14 cellular contexts compared by ENCODE assay signal in the genomic region with DNA sequence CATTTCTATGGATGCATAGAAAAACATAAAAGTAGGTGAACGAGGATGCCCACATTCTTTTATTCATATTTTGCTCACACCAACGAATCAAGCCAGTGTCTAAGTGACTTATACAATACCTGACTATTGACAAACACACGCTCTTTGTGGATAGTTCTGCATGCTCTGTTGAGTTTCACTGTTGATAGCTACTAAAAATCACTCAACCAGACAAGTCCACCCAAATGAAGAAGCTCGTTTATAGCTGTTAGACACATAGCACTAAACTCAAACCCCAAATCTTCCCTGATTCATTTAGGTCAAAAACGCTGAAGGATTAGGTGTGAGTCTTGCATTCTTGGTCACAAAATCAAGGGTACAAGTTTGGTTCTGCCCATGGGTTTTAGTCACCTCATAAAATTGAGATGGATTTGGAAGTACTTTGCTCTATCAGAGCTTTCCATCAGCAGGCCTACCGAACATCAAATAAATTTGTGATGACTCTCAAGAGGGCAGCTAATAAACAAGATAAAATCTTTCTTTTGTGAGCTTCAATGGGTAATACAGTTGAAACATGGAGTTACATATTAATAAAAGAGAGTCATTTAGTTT.
DNase-seq lines count a peak whose midpoint lies in the region; ATAC-seq lines count a peak whose summit lies in the region.
"Had no signal": no experiment of that assay in that cellular context is flagged by ENCODE, and none has a peak within 500 bp of the region (broad histone marks: within the 10 kb centered on the region; RNA-seq: fewer than 3 reads in every experiment).

No MANE protein-coding gene starts in this region.

- ATAC-seq in GM21825 (IDR thresholded peaks at IDR 0.05; ENCODE audit: unreplicated experiment) = no peak
- ATAC-seq in GM19351 (IDR thresholded peaks at IDR 0.05; ENCODE audit: unreplicated experiment) = no peak
- ATAC-seq: Panc1 had no signal

- DNase-seq in DMS53 (lab: John Stamatoyannopoulos, UW) (peak; percentile 30), DMS53 treated with DMSO at 0.1 percent for 48 hours (lab: John Stamatoyannopoulos, UW; ENCODE audit: unreplicated experiment) (no peak), DMS79 treated with DMSO at 0.1 percent for 48 hours (lab: John Stamatoyannopoulos, UW) (peak; percentile 80), NCI-H1105 (lab: John Stamatoyannopoulos, UW) (peak; percentile 5), kidney tubule cell (ENCODE audit: low spot score) (peak; percentile 68), GOT3 (lab: John Stamatoyannopoulos, UW) (no peak)
- DNase-seq: 8988T; CD4-positive, alpha-beta memory T cell; NCI-H1930; NCI-H510A treated with DMSO at 0.1 percent for 48 hours; Right ventricle myocardium superior had no signal

Comparison
In these comparisons a context has a peak if more than half of its experiments do, and no peak if none do; other contexts are left out.
1. DNase-seq: peak in DMS53 (single experiment), DMS79 treated with DMSO at 0.1 percent for 48 hours (single experiment), NCI-H1105 (single experiment) and kidney tubule cell (single experiment); none in DMS53 treated with DMSO at 0.1 percent for 48 hours (single experiment) and GOT3 (single experiment).